1 cellular context compared by ENCODE assay signal in the genomic region with DNA sequence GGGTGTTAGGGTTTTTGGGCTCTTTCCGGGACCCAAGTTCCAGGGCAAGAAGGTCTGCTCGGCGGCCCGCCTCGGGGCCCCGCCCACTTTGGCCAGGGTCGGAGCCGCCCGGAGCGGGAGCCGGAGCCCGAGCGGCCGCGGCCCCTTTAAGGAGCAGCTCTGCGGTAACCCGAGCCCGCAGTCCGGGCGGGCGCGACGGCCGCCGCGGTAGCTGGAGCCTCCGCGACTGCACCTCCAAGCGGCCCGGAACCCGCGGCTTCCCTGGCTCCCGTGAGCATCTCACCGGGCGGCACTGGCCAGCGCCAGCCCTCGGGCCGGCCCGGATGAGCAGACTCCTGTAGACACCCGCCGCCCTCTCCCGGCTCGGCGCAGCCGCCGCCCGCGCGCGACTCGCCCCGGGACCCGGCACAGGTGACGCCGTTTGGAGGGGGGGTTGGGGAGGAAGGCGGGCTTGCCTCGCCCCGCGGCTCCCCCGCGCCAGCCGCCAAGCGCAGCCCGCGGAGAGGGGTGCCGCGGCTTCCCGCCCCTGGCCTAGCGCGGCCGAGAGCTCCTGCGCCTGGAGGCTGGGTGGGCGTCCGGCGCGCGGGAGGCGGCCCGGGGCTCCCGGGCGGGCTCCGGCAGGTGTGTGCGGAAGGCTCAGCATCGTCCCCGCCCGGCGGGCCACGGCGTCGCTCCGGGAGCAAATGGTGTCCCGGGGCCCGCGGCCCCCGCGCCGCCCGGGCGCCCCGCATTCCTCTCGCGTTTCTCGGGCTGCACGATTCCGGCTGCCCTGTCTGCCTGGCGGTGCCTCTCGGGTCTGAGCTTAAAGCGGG.
TF ChIP-seq lines count a peak whose summit lies in the region.

A gene with protein sequence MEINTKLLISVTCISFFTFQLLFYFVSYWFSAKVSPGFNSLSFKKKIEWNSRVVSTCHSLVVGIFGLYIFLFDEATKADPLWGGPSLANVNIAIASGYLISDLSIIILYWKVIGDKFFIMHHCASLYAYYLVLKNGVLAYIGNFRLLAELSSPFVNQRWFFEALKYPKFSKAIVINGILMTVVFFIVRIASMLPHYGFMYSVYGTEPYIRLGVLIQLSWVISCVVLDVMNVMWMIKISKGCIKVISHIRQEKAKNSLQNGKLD (plus strand): TSS at position 149 of the 812 bp plus-strand sequence. CDS start 26,547 bp downstream, outside the sequence.

TF ChIP-seq in HepG2, 621 proteins besides CTCF, POLR2A, EP300 and RAD21 (continued from another document and continues in another):
- TF ChIP-seq ZFP91 (CRISPR knock-in tag; IDR thresholded peaks at IDR 0.05; ENCODE audit: borderline replicate concordance) (peak; percentile 99), MZF1 (CRISPR knock-in tag; IDR thresholded peaks at IDR 0.05; ENCODE audit: borderline replicate concordance) (no peak), ZBTB33 (CRISPR knock-in tag; IDR thresholded peaks at IDR 0.05) (no peak), YY1 (IDR thresholded peaks at IDR 0.05; ENCODE audit: insufficient read depth, insufficient replicate concordance, low read depth, low read length) (peak; percentile 23), ZNF563 (CRISPR knock-in tag; IDR thresholded peaks at IDR 0.05) (0 out of 2 replicates have a peak, but pooled peaks have one; percentile 48), SAP130 (CRISPR knock-in tag; IDR thresholded peaks at IDR 0.05; ENCODE audit: low read depth) (peak; percentile 15; the same call in 1 of the 2 replicates), ZBTB3 (CRISPR knock-in tag; IDR thresholded peaks at IDR 0.05; ENCODE audit: borderline replicate concordance, low read depth) (0 out of 2 replicates have a peak, but pooled peaks have one; percentile 33), HNRNPLL (IDR thresholded peaks at IDR 0.05; ENCODE audit: low read depth, low read length, poor library complexity, severe bottlenecking) (peak; percentile 78), ZNF446 (CRISPR knock-in tag; IDR thresholded peaks at IDR 0.05) (peak; percentile 78; the same call in 1 of the 2 replicates), STAG1 (CRISPR knock-in tag; IDR thresholded peaks at IDR 0.05) (no peak), RNF2 (conservative IDR thresholded peaks at IDR 0.05; ENCODE audit: low read depth) (no peak), ZNF777 (CRISPR knock-in tag; IDR thresholded peaks at IDR 0.05) (peak; percentile 71), ZNF776 (CRISPR knock-in tag; IDR thresholded peaks at IDR 0.05) (0 out of 2 replicates have a peak, but pooled peaks have one; percentile 44), ZNF501 (CRISPR knock-in tag; IDR thresholded peaks at IDR 0.05) (peak; percentile 24; the same call in 1 of the 2 replicates), ZNF790 (CRISPR knock-in tag; IDR thresholded peaks at IDR 0.05; ENCODE audit: borderline replicate concordance) (0 out of 2 replicates have a peak, but pooled peaks have one; percentile 82), SRSF1 (optimal IDR thresholded peaks at IDR 0.05; ENCODE audit: low read depth, low read length) (peak; percentile 29), YEATS4 (CRISPR knock-in tag; IDR thresholded peaks at IDR 0.05; ENCODE audit: borderline replicate concordance) (peak; percentile 25; the same call in 1 of the 2 replicates), GFI1 (CRISPR knock-in tag; IDR thresholded peaks at IDR 0.05; ENCODE audit: borderline replicate concordance) (peak; percentile 9; the same call in 1 of the 2 replicates), ZNF724P (CRISPR knock-in tag; IDR thresholded peaks at IDR 0.05; ENCODE audit: borderline replicate concordance) (no peak), POLR2G (IDR thresholded peaks at IDR 0.05; ENCODE audit: low read depth, low read length) (peak; percentile 62), ZNF20 (CRISPR knock-in tag; IDR thresholded peaks at IDR 0.05) (no peak), HNRNPK (IDR thresholded peaks at IDR 0.05; ENCODE audit: low read depth, low read length, poor library complexity, severe bottlenecking) (peak; percentile 58), ATF3 (CRISPR knock-in tag; IDR thresholded peaks at IDR 0.05) (0 out of 2 replicates have a peak, but pooled peaks have one; percentile 8), ZFY (CRISPR knock-in tag; IDR thresholded peaks at IDR 0.05) (peak; percentile 52)
- TF ChIP-seq, protein P1, sequence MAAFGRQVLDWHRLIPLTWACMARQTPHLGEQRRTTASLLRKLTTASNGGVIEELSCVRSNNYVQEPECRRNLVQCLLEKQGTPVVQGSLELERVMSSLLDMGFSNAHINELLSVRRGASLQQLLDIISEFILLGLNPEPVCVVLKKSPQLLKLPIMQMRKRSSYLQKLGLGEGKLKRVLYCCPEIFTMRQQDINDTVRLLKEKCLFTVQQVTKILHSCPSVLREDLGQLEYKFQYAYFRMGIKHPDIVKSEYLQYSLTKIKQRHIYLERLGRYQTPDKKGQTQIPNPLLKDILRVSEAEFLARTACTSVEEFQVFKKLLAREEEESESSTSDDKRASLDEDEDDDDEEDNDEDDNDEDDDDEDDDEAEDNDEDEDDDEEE (CRISPR knock-in tag; IDR thresholded peaks at IDR 0.05), result peak; percentile 83; the same call in 1 of the 2 replicates
- TF ChIP-seq, protein P2, sequence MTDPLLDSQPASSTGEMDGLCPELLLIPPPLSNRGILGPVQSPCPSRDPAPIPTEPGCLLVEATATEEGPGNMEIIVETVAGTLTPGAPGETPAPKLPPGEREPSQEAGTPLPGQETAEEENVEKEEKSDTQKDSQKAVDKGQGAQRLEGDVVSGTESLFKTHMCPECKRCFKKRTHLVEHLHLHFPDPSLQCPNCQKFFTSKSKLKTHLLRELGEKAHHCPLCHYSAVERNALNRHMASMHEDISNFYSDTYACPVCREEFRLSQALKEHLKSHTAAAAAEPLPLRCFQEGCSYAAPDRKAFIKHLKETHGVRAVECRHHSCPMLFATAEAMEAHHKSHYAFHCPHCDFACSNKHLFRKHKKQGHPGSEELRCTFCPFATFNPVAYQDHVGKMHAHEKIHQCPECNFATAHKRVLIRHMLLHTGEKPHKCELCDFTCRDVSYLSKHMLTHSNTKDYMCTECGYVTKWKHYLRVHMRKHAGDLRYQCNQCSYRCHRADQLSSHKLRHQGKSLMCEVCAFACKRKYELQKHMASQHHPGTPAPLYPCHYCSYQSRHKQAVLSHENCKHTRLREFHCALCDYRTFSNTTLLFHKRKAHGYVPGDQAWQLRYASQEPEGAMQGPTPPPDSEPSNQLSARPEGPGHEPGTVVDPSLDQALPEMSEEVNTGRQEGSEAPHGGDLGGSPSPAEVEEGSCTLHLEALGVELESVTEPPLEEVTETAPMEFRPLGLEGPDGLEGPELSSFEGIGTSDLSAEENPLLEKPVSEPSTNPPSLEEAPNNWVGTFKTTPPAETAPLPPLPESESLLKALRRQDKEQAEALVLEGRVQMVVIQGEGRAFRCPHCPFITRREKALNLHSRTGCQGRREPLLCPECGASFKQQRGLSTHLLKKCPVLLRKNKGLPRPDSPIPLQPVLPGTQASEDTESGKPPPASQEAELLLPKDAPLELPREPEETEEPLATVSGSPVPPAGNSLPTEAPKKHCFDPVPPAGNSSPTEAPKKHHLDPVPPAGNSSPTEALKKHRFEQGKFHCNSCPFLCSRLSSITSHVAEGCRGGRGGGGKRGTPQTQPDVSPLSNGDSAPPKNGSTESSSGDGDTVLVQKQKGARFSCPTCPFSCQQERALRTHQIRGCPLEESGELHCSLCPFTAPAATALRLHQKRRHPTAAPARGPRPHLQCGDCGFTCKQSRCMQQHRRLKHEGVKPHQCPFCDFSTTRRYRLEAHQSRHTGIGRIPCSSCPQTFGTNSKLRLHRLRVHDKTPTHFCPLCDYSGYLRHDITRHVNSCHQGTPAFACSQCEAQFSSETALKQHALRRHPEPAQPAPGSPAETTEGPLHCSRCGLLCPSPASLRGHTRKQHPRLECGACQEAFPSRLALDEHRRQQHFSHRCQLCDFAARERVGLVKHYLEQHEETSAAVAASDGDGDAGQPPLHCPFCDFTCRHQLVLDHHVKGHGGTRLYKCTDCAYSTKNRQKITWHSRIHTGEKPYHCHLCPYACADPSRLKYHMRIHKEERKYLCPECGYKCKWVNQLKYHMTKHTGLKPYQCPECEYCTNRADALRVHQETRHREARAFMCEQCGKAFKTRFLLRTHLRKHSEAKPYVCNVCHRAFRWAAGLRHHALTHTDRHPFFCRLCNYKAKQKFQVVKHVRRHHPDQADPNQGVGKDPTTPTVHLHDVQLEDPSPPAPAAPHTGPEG (CRISPR knock-in tag; IDR thresholded peaks at IDR 0.05), result peak; percentile 96
- TF ChIP-seq, protein P3, sequence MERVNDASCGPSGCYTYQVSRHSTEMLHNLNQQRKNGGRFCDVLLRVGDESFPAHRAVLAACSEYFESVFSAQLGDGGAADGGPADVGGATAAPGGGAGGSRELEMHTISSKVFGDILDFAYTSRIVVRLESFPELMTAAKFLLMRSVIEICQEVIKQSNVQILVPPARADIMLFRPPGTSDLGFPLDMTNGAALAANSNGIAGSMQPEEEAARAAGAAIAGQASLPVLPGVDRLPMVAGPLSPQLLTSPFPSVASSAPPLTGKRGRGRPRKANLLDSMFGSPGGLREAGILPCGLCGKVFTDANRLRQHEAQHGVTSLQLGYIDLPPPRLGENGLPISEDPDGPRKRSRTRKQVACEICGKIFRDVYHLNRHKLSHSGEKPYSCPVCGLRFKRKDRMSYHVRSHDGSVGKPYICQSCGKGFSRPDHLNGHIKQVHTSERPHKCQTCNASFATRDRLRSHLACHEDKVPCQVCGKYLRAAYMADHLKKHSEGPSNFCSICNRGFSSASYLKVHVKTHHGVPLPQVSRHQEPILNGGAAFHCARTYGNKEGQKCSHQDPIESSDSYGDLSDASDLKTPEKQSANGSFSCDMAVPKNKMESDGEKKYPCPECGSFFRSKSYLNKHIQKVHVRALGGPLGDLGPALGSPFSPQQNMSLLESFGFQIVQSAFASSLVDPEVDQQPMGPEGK (CRISPR knock-in tag; IDR thresholded peaks at IDR 0.05), result peak; percentile 38; the same call in 1 of the 2 replicates
- TF ChIP-seq, protein P4, sequence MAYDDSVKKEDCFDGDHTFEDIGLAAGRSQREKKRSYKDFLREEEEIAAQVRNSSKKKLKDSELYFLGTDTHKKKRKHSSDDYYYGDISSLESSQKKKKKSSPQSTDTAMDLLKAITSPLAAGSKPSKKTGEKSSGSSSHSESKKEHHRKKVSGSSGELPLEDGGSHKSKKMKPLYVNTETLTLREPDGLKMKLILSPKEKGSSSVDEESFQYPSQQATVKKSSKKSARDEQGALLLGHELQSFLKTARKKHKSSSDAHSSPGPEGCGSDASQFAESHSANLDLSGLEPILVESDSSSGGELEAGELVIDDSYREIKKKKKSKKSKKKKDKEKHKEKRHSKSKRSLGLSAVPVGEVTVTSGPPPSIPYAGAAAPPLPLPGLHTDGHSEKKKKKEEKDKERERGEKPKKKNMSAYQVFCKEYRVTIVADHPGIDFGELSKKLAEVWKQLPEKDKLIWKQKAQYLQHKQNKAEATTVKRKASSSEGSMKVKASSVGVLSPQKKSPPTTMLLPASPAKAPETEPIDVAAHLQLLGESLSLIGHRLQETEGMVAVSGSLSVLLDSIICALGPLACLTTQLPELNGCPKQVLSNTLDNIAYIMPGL (CRISPR knock-in tag; IDR thresholded peaks at IDR 0.05; ENCODE audit: borderline replicate concordance in 1 of 2, low read depth in 1 of 2), result peak; percentile 7 to 90; a peak in 3 of 4 replicates
- TF ChIP-seq, protein P5, sequence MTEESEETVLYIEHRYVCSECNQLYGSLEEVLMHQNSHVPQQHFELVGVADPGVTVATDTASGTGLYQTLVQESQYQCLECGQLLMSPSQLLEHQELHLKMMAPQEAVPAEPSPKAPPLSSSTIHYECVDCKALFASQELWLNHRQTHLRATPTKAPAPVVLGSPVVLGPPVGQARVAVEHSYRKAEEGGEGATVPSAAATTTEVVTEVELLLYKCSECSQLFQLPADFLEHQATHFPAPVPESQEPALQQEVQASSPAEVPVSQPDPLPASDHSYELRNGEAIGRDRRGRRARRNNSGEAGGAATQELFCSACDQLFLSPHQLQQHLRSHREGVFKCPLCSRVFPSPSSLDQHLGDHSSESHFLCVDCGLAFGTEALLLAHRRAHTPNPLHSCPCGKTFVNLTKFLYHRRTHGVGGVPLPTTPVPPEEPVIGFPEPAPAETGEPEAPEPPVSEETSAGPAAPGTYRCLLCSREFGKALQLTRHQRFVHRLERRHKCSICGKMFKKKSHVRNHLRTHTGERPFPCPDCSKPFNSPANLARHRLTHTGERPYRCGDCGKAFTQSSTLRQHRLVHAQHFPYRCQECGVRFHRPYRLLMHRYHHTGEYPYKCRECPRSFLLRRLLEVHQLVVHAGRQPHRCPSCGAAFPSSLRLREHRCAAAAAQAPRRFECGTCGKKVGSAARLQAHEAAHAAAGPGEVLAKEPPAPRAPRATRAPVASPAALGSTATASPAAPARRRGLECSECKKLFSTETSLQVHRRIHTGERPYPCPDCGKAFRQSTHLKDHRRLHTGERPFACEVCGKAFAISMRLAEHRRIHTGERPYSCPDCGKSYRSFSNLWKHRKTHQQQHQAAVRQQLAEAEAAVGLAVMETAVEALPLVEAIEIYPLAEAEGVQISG (CRISPR knock-in tag; IDR thresholded peaks at IDR 0.05), result peak; percentile 35; the same call in 1 of the 2 replicates
